9 cellular contexts compared by ENCODE assay signal in genomic region chr7:43764807-43765491, GRCh38. TPM values are rescaled to one million over a fixed set of nuclear protein-coding genes. Genes with fewer than 3 reads are reported as not detected.
DNase-seq lines count a peak whose midpoint lies in the region; ATAC-seq and TF ChIP-seq lines count a peak whose summit lies in the region.
"Had no signal": no experiment of that assay in that cellular context is flagged by ENCODE, and none has a peak within 500 bp of the region (broad histone marks: within the 10 kb centered on the region; RNA-seq: fewer than 3 reads in every experiment).

No MANE protein-coding gene starts in this region.

- peaks cover 10% of the 10 kb centered on the region; the same call in 1 of the 2 replicates for H3F3A ChIP-seq in GM23248 (ENCODE audit: insufficient read depth)

- H3K4me1 ChIP-seq in GM23248 (ENCODE audit: insufficient read depth): peaks cover 14% of the 10 kb centered on the region
- H3K4me1 ChIP-seq in gastrocnemius medialis: peaks cover 18 to 22% of the 10 kb centered on the region in 2 donors

- H3K36me3 ChIP-seq in GM23248 (ENCODE audit: low read depth) (no peaks in the 10 kb centered on the region), gastrocnemius medialis (no peaks in the 10 kb centered on the region)

- POLR2A ChIA-PET in RWPE1 (lab: Yijun Ruan, JAX; ENCODE audit: low non-redundant PET): no interaction called here

- H3K79me2 ChIP-seq in GM23248 (ENCODE audit: insufficient read depth): 0 out of 2 replicates have a peak, but pooled peaks cover 4% of the 10 kb centered on the region

- CTCF ChIA-PET in RWPE1 (lab: Yijun Ruan, JAX): interaction anchor here (0.7 kb wide), 2 partner anchors 91 to 1007 kb away, joined by 3 to 4 read pairs; no protein-coding TSS in a partner anchor

- in situ Hi-C loops in GM23248 (cut with MboI) (no loop called here), gastrocnemius medialis (cut with MboI; ENCODE audit: low sequenced_read_pairs in 4 of 4) (no loop called here)

- H3K9me3 ChIP-seq in GM23248 (ENCODE audit: low read depth) (no peaks in the 10 kb centered on the region), gastrocnemius medialis (no peaks in the 10 kb centered on the region)

- 56 to 60% methylated on average over 10 of the region's 10 CpGs for WGBS in GM23248 (ENCODE audit: low coverage in 1 of 2, low lambda C conversion rate in 2 of 2, missing lambda C conversion rate in 2 of 2), 2 experiments

- H3K4me2 ChIP-seq in GM23248 (ENCODE audit: unreplicated experiment): peak overlapping the region; percentile 13

- ATAC-seq in gastrocnemius medialis: peak; percentile 41 to 42
- ATAC-seq in HG03135 (IDR thresholded peaks at IDR 0.05; ENCODE audit: unreplicated experiment): no peak

- no peak overlapping the region for H2AFZ ChIP-seq in GM23248

- no peak overlapping the region for H3K9ac ChIP-seq in GM23248

- intact Hi-C loops in gastrocnemius medialis (cut with DNase I; ENCODE audit: low total_unique reads): no loop called here

- H3K9me2 ChIP-seq in GM23248 (ENCODE audit: insufficient read depth): no peaks in the 10 kb centered on the region

- H3K4me3 ChIP-seq in GM23248 (no peak overlapping the region), fibroblast of villous mesenchyme (ENCODE audit: low read depth, low read length) (no peak overlapping the region), gastrocnemius medialis (peak overlapping the region in 1 of 4 donors; percentile 23)

- TF ChIP-seq CTCF in RWPE1 (conservative IDR thresholded peaks at IDR 0.05; ENCODE audit: low read depth) (no peak), fibroblast of villous mesenchyme (IDR thresholded peaks at IDR 0.05; ENCODE audit: insufficient read depth, low read depth, low read length) (no peak), gastrocnemius medialis (IDR thresholded peaks at IDR 0.05 in 4 of 5, conservative IDR thresholded peaks at IDR 0.05 in 1 of 5) (no peak)

- DNase-seq in GM23248 (peak; percentile 59), RWPE1 (ENCODE audit: low spot score) (peak; percentile 82), fibroblast of villous mesenchyme (ENCODE audit: low read depth) (peak; percentile 67), gastrocnemius medialis (no peak), NCI-H2029 treated with DMSO at 0.1 percent for 48 hours (lab: John Stamatoyannopoulos, UW) (no peak), GOT3 (lab: John Stamatoyannopoulos, UW) (no peak)
- no peak for DNase-seq in activated effector memory CD4-positive, alpha-beta T cell treated with Interleukin-2 at 50 U/mL for 16 hours

- no peaks in the 10 kb centered on the region for H3K27me3 ChIP-seq in GM23248 (replicated peaks; ENCODE audit: insufficient read depth)
- H3K27me3 ChIP-seq in gastrocnemius medialis: no peaks in the 10 kb centered on the region

- TF ChIP-seq POLR2A in gastrocnemius medialis (IDR thresholded peaks at IDR 0.05): no peak

- H3K27ac ChIP-seq in GM23248 (no peak overlapping the region), RWPE1 (peak overlapping the region; percentile 80), gastrocnemius medialis (peak overlapping the region in 2 of 4 donors; percentile 23 to 33)
- H3K27ac ChIP-seq: HL-60 had no signal

- no peaks in the 10 kb centered on the region for H4K20me1 ChIP-seq in GM23248 (ENCODE audit: insufficient read depth)

RNA-seq across cellular contexts. Expression of gene BLVRA, which starts 6.5 kb away (rescaled TPM):
- total RNA-seq in GM23248 (2014; rRNA removed; shearing (Covaris generic)): 12.8 and 14.7 TPM in 2 replicates
- 47.0 and 52.6 TPM in 2 replicates for polyA plus RNA-seq in GM23248 (2016; fragmentation: Nextera tagmentation; extraction: Ambion mirVana)
- total RNA-seq in fibroblast of villous mesenchyme (14.7 and 24.2 TPM in 2 replicates), gastrocnemius medialis (10 to 100 TPM; 26.7 to 45.9 (median 29.3) TPM)

RNA-seq across cellular contexts. Expression of gene COA1, which starts 35.6 kb away (rescaled TPM):
- 26.1 and 53.4 TPM in 2 replicates for total RNA-seq in GM23248 (2014; rRNA removed; shearing (Covaris generic))
- 54.3 and 59.5 TPM in 2 replicates for polyA plus RNA-seq in GM23248 (2016; fragmentation: Nextera tagmentation; extraction: Ambion mirVana)
- total RNA-seq in fibroblast of villous mesenchyme: 37.7 and 41.5 TPM in 2 replicates
- 10 to 100 TPM; 34.9 to 55.2 (median 49.3) TPM for total RNA-seq in gastrocnemius medialis

Comparison
In these comparisons a context has a peak if more than half of its experiments do, and no peak if none do; other contexts are left out.
1. DNase-seq: peak in GM23248 (single experiment), RWPE1 (single experiment) and fibroblast of villous mesenchyme (single experiment); none in gastrocnemius medialis (0 of 2), activated effector memory CD4-positive, alpha-beta T cell treated with Interleukin-2 at 50 U/mL for 16 hours (single experiment), NCI-H2029 treated with DMSO at 0.1 percent for 48 hours (single experiment) and GOT3 (single experiment).